ENCODE assay signal across 13 cellular contexts in the genomic region with DNA sequence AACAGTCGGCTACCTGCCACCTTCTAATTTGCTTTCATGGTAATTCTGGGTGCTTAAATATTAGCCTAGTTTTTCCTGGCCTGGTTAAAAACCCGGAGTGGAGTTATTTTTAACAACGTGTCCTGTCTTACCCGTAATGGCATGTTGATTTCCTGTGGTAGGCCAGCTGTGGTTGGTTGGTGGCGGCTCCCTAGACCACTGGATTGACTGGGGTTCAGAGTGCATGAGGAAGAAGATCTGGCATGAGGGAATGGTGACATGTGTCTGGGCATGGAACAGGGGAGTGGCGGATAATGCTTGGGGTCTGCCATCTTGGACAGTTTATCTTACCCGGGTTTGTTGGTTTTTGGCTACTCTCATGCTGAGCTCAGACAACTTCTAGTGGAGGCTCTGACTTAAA.
"Had no signal": no experiment of that assay in that cellular context is flagged by ENCODE, and none has a peak within 500 bp of the region (broad histone marks: within the 10 kb centered on the region; RNA-seq: fewer than 3 reads in every experiment).

No MANE protein-coding gene starts in this region.

- H3K4me3 Mint-ChIP-seq: activated CD4-positive, alpha-beta T cell treated with anti-CD3 and anti-CD28 coated beads for 36 hours; activated naive CD4-positive, alpha-beta T cell treated with anti-CD3 and anti-CD28 coated beads, Interleukin-2, amount 10 ng/mL, durations not matched to agents 7 days and 5 days; activated T-helper 17 cell treated with anti-CD3 and anti-CD28 coated beads, Interleukin-2, amount 50 U/mL, for 72 hours; central memory CD8-positive, alpha-beta T cell; neural crest cell had no signal

- H3K27me3 ChIP-seq: tibial nerve had no signal

- H3K27ac Mint-ChIP-seq: activated CD4-positive, alpha-beta T cell treated with anti-CD3 and anti-CD28 coated beads for 36 hours; activated naive CD4-positive, alpha-beta T cell treated with anti-CD3 and anti-CD28 coated beads, Interleukin-2, amount 10 ng/mL, durations not matched to agents 7 days and 5 days; activated T-helper 17 cell treated with anti-CD3 and anti-CD28 coated beads, Interleukin-2, amount 50 U/mL, for 72 hours had no signal

- H3K27me3 Mint-ChIP-seq: activated CD4-positive, alpha-beta T cell treated with anti-CD3 and anti-CD28 coated beads for 36 hours; activated naive CD4-positive, alpha-beta T cell treated with anti-CD3 and anti-CD28 coated beads, Interleukin-2, amount 10 ng/mL, durations not matched to agents 7 days and 5 days; activated T-helper 17 cell treated with anti-CD3 and anti-CD28 coated beads, Interleukin-2, amount 50 U/mL, for 72 hours; central memory CD8-positive, alpha-beta T cell had no signal

- H3K9me3 Mint-ChIP-seq: activated T-helper 17 cell treated with anti-CD3 and anti-CD28 coated beads, Interleukin-2, amount 50 U/mL, for 72 hours; central memory CD8-positive, alpha-beta T cell had no signal

- H3K4me1 ChIP-seq: left ventricle myocardium inferior had no signal

- ATAC-seq: activated CD4-positive, alpha-beta T cell treated with anti-CD3 and anti-CD28 coated beads for 36 hours; activated T-helper 17 cell treated with anti-CD3 and anti-CD28 coated beads, Interleukin-2, amount 50 U/mL, for 72 hours had no signal

- H3K27ac ChIP-seq: epithelial cell of prostate, left ventricle myocardium inferior had no signal

- H3K4me3 ChIP-seq: left ventricle myocardium inferior, tibial nerve had no signal

- H3K4me1 Mint-ChIP-seq: activated CD4-positive, alpha-beta T cell treated with anti-CD3 and anti-CD28 coated beads for 36 hours; neural crest cell had no signal

- DNase-seq: activated CD4-positive, alpha-beta T cell treated with anti-CD3 and anti-CD28 coated beads for 36 hours; activated naive CD4-positive, alpha-beta T cell treated with anti-CD3 and anti-CD28 coated beads, Interleukin-2, amount 10 ng/mL, durations not matched to agents 7 days and 5 days; activated T-cell treated with anti-CD3 and anti-CD28 coated beads for 4 hours; cortex of kidney; effector CD8-positive, alpha-beta T cell; left ventricle myocardium inferior; mesenchymal stem cell; small intestine had no signal

- H3K9me3 ChIP-seq: left ventricle myocardium inferior, tibial nerve had no signal
